Comparison of ENCODE assay signal across 1 cellular context in the genomic region with DNA sequence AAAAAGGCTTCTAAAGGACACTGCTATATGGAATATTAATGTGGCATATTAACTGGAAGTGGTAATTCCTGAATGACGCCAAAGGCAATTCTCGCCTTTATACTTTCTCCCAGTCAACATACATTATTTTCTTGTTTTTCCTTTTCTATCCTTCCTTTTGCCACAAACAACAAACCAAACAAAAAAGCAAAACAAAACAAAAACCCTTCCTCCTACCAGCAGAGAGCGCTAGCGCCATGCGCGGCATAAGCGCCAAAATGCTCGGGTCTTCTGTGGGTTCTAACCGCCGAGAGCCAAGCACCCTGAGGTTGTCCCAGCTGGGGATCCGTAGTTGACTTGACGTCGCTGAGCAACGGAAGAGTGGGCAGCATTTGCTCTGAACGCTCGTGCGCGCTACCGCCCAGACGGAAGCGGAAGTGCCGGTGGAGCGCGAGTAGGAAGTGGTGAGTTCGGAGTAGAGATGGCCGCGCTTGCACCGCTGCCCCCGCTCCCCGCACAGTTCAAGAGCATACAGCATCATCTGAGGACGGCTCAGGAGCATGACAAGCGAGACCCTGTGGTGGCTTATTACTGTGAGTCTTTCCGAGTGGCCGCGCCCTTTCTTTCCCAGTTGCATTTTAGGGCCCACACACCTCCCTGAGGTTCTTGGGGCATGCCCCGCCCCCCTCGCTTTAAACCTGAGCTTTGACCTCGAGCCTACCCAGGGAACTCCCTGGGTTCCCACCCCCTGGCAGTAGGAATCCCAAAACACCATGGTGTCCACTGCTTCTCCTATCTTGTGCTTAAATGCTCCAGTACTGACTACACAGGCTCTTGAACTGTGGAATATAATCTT.
TF ChIP-seq lines count a peak whose summit lies in the region.

A gene (minus strand): TSS at position 295 of the 835 bp plus-strand sequence. CDS start 58,464 bp downstream, outside the sequence.
A gene with protein sequence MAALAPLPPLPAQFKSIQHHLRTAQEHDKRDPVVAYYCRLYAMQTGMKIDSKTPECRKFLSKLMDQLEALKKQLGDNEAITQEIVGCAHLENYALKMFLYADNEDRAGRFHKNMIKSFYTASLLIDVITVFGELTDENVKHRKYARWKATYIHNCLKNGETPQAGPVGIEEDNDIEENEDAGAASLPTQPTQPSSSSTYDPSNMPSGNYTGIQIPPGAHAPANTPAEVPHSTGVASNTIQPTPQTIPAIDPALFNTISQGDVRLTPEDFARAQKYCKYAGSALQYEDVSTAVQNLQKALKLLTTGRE (plus strand): TSS at position 436 of the 835 bp plus-strand sequence. CDS start 25 bp downstream, at position 461.

TF ChIP-seq in SK-N-SH, 30 proteins besides CTCF, POLR2A, EP300 and RAD21 (continued from another document):
- TF ChIP-seq, protein P1, sequence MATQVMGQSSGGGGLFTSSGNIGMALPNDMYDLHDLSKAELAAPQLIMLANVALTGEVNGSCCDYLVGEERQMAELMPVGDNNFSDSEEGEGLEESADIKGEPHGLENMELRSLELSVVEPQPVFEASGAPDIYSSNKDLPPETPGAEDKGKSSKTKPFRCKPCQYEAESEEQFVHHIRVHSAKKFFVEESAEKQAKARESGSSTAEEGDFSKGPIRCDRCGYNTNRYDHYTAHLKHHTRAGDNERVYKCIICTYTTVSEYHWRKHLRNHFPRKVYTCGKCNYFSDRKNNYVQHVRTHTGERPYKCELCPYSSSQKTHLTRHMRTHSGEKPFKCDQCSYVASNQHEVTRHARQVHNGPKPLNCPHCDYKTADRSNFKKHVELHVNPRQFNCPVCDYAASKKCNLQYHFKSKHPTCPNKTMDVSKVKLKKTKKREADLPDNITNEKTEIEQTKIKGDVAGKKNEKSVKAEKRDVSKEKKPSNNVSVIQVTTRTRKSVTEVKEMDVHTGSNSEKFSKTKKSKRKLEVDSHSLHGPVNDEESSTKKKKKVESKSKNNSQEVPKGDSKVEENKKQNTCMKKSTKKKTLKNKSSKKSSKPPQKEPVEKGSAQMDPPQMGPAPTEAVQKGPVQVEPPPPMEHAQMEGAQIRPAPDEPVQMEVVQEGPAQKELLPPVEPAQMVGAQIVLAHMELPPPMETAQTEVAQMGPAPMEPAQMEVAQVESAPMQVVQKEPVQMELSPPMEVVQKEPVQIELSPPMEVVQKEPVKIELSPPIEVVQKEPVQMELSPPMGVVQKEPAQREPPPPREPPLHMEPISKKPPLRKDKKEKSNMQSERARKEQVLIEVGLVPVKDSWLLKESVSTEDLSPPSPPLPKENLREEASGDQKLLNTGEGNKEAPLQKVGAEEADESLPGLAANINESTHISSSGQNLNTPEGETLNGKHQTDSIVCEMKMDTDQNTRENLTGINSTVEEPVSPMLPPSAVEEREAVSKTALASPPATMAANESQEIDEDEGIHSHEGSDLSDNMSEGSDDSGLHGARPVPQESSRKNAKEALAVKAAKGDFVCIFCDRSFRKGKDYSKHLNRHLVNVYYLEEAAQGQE (IDR thresholded peaks at IDR 0.05; ENCODE audit: low read depth, low read length), result peak; percentile 64; the same call in 1 of the 2 replicates
- TF ChIP-seq ELF1 (IDR thresholded peaks at IDR 0.05) (peak; percentile 97), MXI1 (IDR thresholded peaks at IDR 0.05; ENCODE audit: low read depth, low read length) (peak; percentile 94), NRF1 (IDR thresholded peaks at IDR 0.05; ENCODE audit: low read depth, low read length) (no peak), POLR2AphosphoS5 (IDR thresholded peaks at IDR 0.05; ENCODE audit: low read depth, low read length) (peak; percentile 78; the same call in 1 of the 2 replicates), CHD2 (IDR thresholded peaks at IDR 0.05; ENCODE audit: low read length, partially characterized antibody) (peak; percentile 74), SIN3A (IDR thresholded peaks at IDR 0.05; ENCODE audit: borderline replicate concordance, low read depth, low read length) (peak; percentile 97), SMC3 (IDR thresholded peaks at IDR 0.05; ENCODE audit: low read depth, low read length) (peak; percentile 76), YY1 (IDR thresholded peaks at IDR 0.05; ENCODE audit: low read depth) (peak; percentile 86), FOSL2 (IDR thresholded peaks at IDR 0.05; ENCODE audit: borderline replicate concordance, low read depth) (no peak), FOXJ3 (CRISPR knock-in tag; IDR thresholded peaks at IDR 0.05) (no peak), TCF12 (IDR thresholded peaks at IDR 0.05) (peak; percentile 41; the same call in 1 of the 2 replicates), TAF1 (IDR thresholded peaks at IDR 0.05; ENCODE audit: borderline replicate concordance, low read depth, low read length) (peak; percentile 77; the same call in 1 of the 2 replicates), RFX5 (IDR thresholded peaks at IDR 0.05; ENCODE audit: low read length) (peak; percentile 29; the same call in 1 of the 2 replicates), NFIC (IDR thresholded peaks at IDR 0.05; ENCODE audit: borderline replicate concordance) (0 out of 2 replicates have a peak, but pooled peaks have one; percentile 8), RCOR1 (IDR thresholded peaks at IDR 0.05; ENCODE audit: low read length) (peak; percentile 60; the same call in 1 of the 2 replicates), MEF2A (IDR thresholded peaks at IDR 0.05; ENCODE audit: borderline replicate concordance, low read depth) (no peak), TEAD4 (IDR thresholded peaks at IDR 0.05; ENCODE audit: borderline replicate concordance, insufficient read depth) (no peak), EZH2phosphoT487 (IDR thresholded peaks at IDR 0.05; ENCODE audit: borderline replicate concordance, low read depth) (no peak), FOXM1 (IDR thresholded peaks at IDR 0.05; ENCODE audit: low read depth) (no peak), GATA2 (CRISPR knock-in tag; IDR thresholded peaks at IDR 0.05) (no peak), RXRA (IDR thresholded peaks at IDR 0.05; ENCODE audit: borderline replicate concordance, low read depth) (no peak), JUND (IDR thresholded peaks at IDR 0.05) (no peak)
- TF ChIP-seq, protein P2, sequence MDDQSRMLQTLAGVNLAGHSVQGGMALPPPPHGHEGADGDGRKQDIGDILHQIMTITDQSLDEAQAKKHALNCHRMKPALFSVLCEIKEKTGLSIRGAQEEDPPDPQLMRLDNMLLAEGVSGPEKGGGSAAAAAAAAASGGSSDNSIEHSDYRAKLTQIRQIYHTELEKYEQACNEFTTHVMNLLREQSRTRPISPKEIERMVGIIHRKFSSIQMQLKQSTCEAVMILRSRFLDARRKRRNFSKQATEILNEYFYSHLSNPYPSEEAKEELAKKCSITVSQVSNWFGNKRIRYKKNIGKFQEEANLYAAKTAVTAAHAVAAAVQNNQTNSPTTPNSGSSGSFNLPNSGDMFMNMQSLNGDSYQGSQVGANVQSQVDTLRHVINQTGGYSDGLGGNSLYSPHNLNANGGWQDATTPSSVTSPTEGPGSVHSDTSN (IDR thresholded peaks at IDR 0.05), result no peak
- TF ChIP-seq, protein P3, sequence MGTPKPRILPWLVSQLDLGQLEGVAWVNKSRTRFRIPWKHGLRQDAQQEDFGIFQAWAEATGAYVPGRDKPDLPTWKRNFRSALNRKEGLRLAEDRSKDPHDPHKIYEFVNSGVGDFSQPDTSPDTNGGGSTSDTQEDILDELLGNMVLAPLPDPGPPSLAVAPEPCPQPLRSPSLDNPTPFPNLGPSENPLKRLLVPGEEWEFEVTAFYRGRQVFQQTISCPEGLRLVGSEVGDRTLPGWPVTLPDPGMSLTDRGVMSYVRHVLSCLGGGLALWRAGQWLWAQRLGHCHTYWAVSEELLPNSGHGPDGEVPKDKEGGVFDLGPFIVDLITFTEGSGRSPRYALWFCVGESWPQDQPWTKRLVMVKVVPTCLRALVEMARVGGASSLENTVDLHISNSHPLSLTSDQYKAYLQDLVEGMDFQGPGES (IDR thresholded peaks at IDR 0.05; ENCODE audit: low read depth, low read length), result no peak
- TF ChIP-seq, protein P4, sequence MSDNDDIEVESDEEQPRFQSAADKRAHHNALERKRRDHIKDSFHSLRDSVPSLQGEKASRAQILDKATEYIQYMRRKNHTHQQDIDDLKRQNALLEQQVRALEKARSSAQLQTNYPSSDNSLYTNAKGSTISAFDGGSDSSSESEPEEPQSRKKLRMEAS (IDR thresholded peaks at IDR 0.05; ENCODE audit: low read depth), result peak; percentile 93
- TF ChIP-seq, protein P5, sequence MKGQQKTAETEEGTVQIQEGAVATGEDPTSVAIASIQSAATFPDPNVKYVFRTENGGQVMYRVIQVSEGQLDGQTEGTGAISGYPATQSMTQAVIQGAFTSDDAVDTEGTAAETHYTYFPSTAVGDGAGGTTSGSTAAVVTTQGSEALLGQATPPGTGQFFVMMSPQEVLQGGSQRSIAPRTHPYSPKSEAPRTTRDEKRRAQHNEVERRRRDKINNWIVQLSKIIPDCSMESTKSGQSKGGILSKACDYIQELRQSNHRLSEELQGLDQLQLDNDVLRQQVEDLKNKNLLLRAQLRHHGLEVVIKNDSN (IDR thresholded peaks at IDR 0.05; ENCODE audit: borderline replicate concordance, low read depth), result no peak
- TF ChIP-seq, protein P6, sequence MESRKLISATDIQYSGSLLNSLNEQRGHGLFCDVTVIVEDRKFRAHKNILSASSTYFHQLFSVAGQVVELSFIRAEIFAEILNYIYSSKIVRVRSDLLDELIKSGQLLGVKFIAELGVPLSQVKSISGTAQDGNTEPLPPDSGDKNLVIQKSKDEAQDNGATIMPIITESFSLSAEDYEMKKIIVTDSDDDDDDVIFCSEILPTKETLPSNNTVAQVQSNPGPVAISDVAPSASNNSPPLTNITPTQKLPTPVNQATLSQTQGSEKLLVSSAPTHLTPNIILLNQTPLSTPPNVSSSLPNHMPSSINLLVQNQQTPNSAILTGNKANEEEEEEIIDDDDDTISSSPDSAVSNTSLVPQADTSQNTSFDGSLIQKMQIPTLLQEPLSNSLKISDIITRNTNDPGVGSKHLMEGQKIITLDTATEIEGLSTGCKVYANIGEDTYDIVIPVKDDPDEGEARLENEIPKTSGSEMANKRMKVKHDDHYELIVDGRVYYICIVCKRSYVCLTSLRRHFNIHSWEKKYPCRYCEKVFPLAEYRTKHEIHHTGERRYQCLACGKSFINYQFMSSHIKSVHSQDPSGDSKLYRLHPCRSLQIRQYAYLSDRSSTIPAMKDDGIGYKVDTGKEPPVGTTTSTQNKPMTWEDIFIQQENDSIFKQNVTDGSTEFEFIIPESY (IDR thresholded peaks at IDR 0.05; ENCODE audit: borderline replicate concordance, low read depth), result peak; percentile 56; the same call in 1 of the 2 replicates
